4 cellular contexts compared by ENCODE assay signal in genomic region chr11:112381578-112381977, GRCh38.
A peak's percentile ranks its signal among the peaks of the same experiment; 100 is the strongest.
TF ChIP-seq lines count a peak whose summit lies in the region.

No MANE protein-coding gene starts in this region.

TF ChIP-seq in A549, 52 proteins besides CTCF, POLR2A, EP300 and RAD21:
- no peak for TF ChIP-seq RARB (CRISPR knock-in tag; IDR thresholded peaks at IDR 0.05)
- no peak for TF ChIP-seq KDM5A (IDR thresholded peaks at IDR 0.05)
- no peak for TF ChIP-seq POLR2AphosphoS2 (conservative IDR thresholded peaks at IDR 0.05; ENCODE audit: low read length)
- TF ChIP-seq MAFK (IDR thresholded peaks at IDR 0.05; ENCODE audit: partially characterized antibody): peak; percentile 4
TF ChIP-seq in A549: peak in this region for 1.

TF ChIP-seq in IMR-90, 13 proteins besides CTCF, POLR2A, EP300 and RAD21:
- TF ChIP-seq MAZ (IDR thresholded peaks at IDR 0.05; ENCODE audit: borderline replicate concordance, low read depth, low read length): no peak
- no peak for TF ChIP-seq FOS (IDR thresholded peaks at IDR 0.05; ENCODE audit: low read depth, low read length)
- TF ChIP-seq MAFK (IDR thresholded peaks at IDR 0.05; ENCODE audit: low read depth, low read length): peak; percentile 69

TF ChIP-seq in H1, 55 proteins besides CTCF, POLR2A, EP300 and RAD21:
- TF ChIP-seq BCL11A (IDR thresholded peaks at IDR 0.05; ENCODE audit: low read depth in 2 of 2, low read length in 2 of 2) (no peak), MAFK (IDR thresholded peaks at IDR 0.05; ENCODE audit: low read depth, low read length) (peak; percentile 29; the same call in 1 of the 2 replicates), CREB1 (IDR thresholded peaks at IDR 0.05) (no peak), ATF2 (IDR thresholded peaks at IDR 0.05; ENCODE audit: low read length) (no peak), USF2 (IDR thresholded peaks at IDR 0.05; ENCODE audit: low read length) (no peak), SIX5 (IDR thresholded peaks at IDR 0.05; ENCODE audit: low read depth, low read length) (no peak), GTF2F1 (IDR thresholded peaks at IDR 0.05; ENCODE audit: borderline replicate concordance, low read depth, low read length) (no peak), POU5F1 (IDR thresholded peaks at IDR 0.05; ENCODE audit: low read depth, low read length) (no peak)
TF ChIP-seq in H1: peak in this region for 1.

TF ChIP-seq in WTC11, 78 proteins besides CTCF, POLR2A, EP300 and RAD21:
- TF ChIP-seq USF1 (CRISPR knock-in tag; IDR thresholded peaks at IDR 0.05) (no peak), NFE2L1 (CRISPR knock-in tag; IDR thresholded peaks at IDR 0.05) (no peak), ZNF281 (CRISPR knock-in tag; IDR thresholded peaks at IDR 0.05) (no peak), JAZF1 (CRISPR knock-in tag; IDR thresholded peaks at IDR 0.05) (no peak), ZNF423 (CRISPR knock-in tag; IDR thresholded peaks at IDR 0.05) (no peak), ATF6 (CRISPR knock-in tag; IDR thresholded peaks at IDR 0.05) (no peak), RORB (CRISPR knock-in tag; IDR thresholded peaks at IDR 0.05) (no peak), IRF2 (CRISPR knock-in tag; IDR thresholded peaks at IDR 0.05; ENCODE audit: borderline replicate concordance, low read depth) (no peak), ZNF532 (CRISPR knock-in tag; IDR thresholded peaks at IDR 0.05; ENCODE audit: borderline replicate concordance) (no peak), NR2C2 (CRISPR knock-in tag; IDR thresholded peaks at IDR 0.05) (no peak)
